Comparison of ENCODE assay signal across 29 cellular contexts in genomic region chr6:2047855-2048254, GRCh38.
DNase-seq lines count a peak whose midpoint lies in the region; ATAC-seq, FAIRE-seq and TF ChIP-seq lines count a peak whose summit lies in the region.
"Had no signal": no experiment of that assay in that cellular context is flagged by ENCODE, and none has a peak within 500 bp of the region (broad histone marks: within the 10 kb centered on the region; RNA-seq: fewer than 3 reads in every experiment).

No MANE protein-coding gene starts in this region.

- no peaks in the 10 kb centered on the region for H3K9me1 ChIP-seq in IMR-90 (ENCODE audit: insufficient read depth, low read length)

- no peaks in the 10 kb centered on the region for H3K4me1 ChIP-seq in IMR-90 (ENCODE audit: control insufficient read depth, insufficient read depth, low read length)

- TF ChIP-seq POLR2A in IMR-90 (IDR thresholded peaks at IDR 0.05; ENCODE audit: low read depth, low read length): no peak

- H3K27ac Mint-ChIP-seq in activated naive CD4-positive, alpha-beta T cell treated with anti-CD3 and anti-CD28 coated beads for 36 hours: no peak overlapping the region
- H3K27ac Mint-ChIP-seq: B cell; CD8-positive, alpha-beta memory T cell; T-helper 17 cell had no signal

- H3K4ac ChIP-seq in IMR-90 (ENCODE audit: low read depth, low read length): no peak overlapping the region

- no peak overlapping the region for H2BK5ac ChIP-seq in IMR-90 (ENCODE audit: low read depth, low read length, poor library complexity, severe bottlenecking)

- no peak overlapping the region for H2AFZ ChIP-seq in IMR-90 (replicated peaks; ENCODE audit: low read length, poor library complexity)
- H2AFZ ChIP-seq: GM23248 had no signal

- no peak overlapping the region for H2BK15ac ChIP-seq in IMR-90 (ENCODE audit: low read depth, low read length)

- no peak overlapping the region for H2AK5ac ChIP-seq in IMR-90 (ENCODE audit: low read depth, low read length)

- peaks cover 7% of the 10 kb centered on the region for H3K36me3 Mint-ChIP-seq in activated naive CD4-positive, alpha-beta T cell treated with anti-CD3 and anti-CD28 coated beads for 36 hours (ENCODE audit: low read depth)

- no peak overlapping the region for H2BK120ac ChIP-seq in IMR-90 (ENCODE audit: low read depth, low read length)

- POLR2A ChIA-PET in IMR-90 (lab: Charles Lee; ENCODE audit: unreplicated experiment): no interaction called here

- no peak for FAIRE-seq in bronchial epithelial cell (lab: Jason Lieb, UNC)
- FAIRE-seq: GM12892, HTR-8/SVneo had no signal

- TF ChIP-seq RAD21 in IMR-90 (IDR thresholded peaks at IDR 0.05; ENCODE audit: low read length): no peak

- no peaks in the 10 kb centered on the region; a peak in 1 of 4 replicates for H3K79me1 ChIP-seq in IMR-90 (ENCODE audit: low read depth in 1 of 2, low read length in 2 of 2)

- H4K5ac ChIP-seq in IMR-90 (ENCODE audit: low read depth, low read length): no peak overlapping the region

- peaks cover 3% of the 10 kb centered on the region for H3K4me1 Mint-ChIP-seq in activated naive CD4-positive, alpha-beta T cell treated with anti-CD3 and anti-CD28 coated beads for 36 hours (ENCODE audit: low read depth)
- H3K4me1 Mint-ChIP-seq: B cell; CD8-positive, alpha-beta memory T cell; T-helper 17 cell had no signal

- WGBS in IMR-90 (ENCODE audit: extremely low coverage in 2 of 2, insufficient read length in 1 of 2), 2 experiments: 14% methylated on average over 1 of the region's 2 CpGs; no CpG with 5 or more reads in 1 of the 2 experiments

- CTCF ChIA-PET in IMR-90 (lab: Yijun Ruan, JAX): no interaction called here
- CTCF ChIA-PET in activated naive CD4-positive, alpha-beta T cell treated with anti-CD3 and anti-CD28 coated beads for 36 hours (lab: Charles Lee): interaction anchor here (0.7 kb wide), 1 partner anchor 402 kb away, joined by 4 read pairs; no protein-coding TSS in a partner anchor

- no peak overlapping the region for H3K4me2 ChIP-seq in IMR-90 (ENCODE audit: low read depth, low read length)

- dilution Hi-C loops in IMR-90 (cut with HindIII; ENCODE audit: low sequenced_read_pairs, unreplicated experiment): no loop called here

- TF ChIP-seq CTCF in IMR-90 (conservative IDR thresholded peaks at IDR 0.05; ENCODE audit: low read depth, low read length) (no peak), bronchial epithelial cell (IDR thresholded peaks at IDR 0.05; ENCODE audit: insufficient read depth, low read length, severe bottlenecking) (no peak), fibroblast of the aortic adventitia (IDR thresholded peaks at IDR 0.05; ENCODE audit: insufficient read depth, low read length) (no peak)

- in situ Hi-C loops in IMR-90 (cut with MboI; ENCODE audit: low sequenced_read_pairs): no loop called here

- no peak overlapping the region for H3K23ac ChIP-seq in IMR-90 (ENCODE audit: low read depth, low read length)

- DNase-seq in IMR-90: peak; percentile 47
- DNase-seq in NOMO-1 (lab: John Stamatoyannopoulos, UW; ENCODE audit: unreplicated experiment in 2 of 2): peak; percentile 13 to 80
- DNase-seq in bronchial epithelial cell (ENCODE audit: low read depth): peak; percentile 28
- peak; percentile 25 for DNase-seq in fibroblast of the aortic adventitia (ENCODE audit: low read depth)
- DNase-seq in NAMALWA (ENCODE audit: low spot score): no peak
- no peak for DNase-seq in activated naive CD4-positive, alpha-beta T cell treated with anti-CD3 and anti-CD28 coated beads for 36 hours
- DNase-seq in NCI-H526 (lab: John Stamatoyannopoulos, UW): no peak
- DNase-seq: CD8-positive, alpha-beta memory T cell; DND-41; GM23248; H7; KG1; MG63; NCI-H1105; NCI-H1436 treated with DMSO at 0.1 percent for 48 hours; NCI-H1930; NCI-H2107; NCI-H446; NCI-H524 treated with DMSO at 0.1 percent for 48 hours; NCI-H82; NK-92 treated with Interleukin-12 subunit alpha and Interleukin-12 subunit beta, amount 100 ng/mL, for 24 hours; SJCRH30; T-helper 17 cell had no signal

- H3K14ac ChIP-seq in IMR-90 (replicated peaks; ENCODE audit: low read depth, low read length): no peak overlapping the region

- H3K27ac ChIP-seq in IMR-90 (ENCODE audit: insufficient read depth, low read length): no peak overlapping the region
- H3K27ac ChIP-seq: C4-2B, GM23248, SJCRH30 had no signal

- H3K9me3 ChIP-seq in IMR-90 (ENCODE audit: control insufficient read depth, insufficient read depth, low read length): no peaks in the 10 kb centered on the region
- H3K9me3 ChIP-seq: MG63, SJCRH30 had no signal

- no peak overlapping the region for H4K8ac ChIP-seq in IMR-90 (ENCODE audit: low read depth in 2 of 2, low read length in 2 of 2)

- H2BK20ac ChIP-seq in IMR-90 (ENCODE audit: low read depth, low read length): no peak overlapping the region

- no peak overlapping the region for H3K9ac ChIP-seq in IMR-90 (ENCODE audit: low read depth, low read length)
- H3K9ac ChIP-seq: GM23248 had no signal

- no peaks in the 10 kb centered on the region for H3K27me3 Mint-ChIP-seq in activated naive CD4-positive, alpha-beta T cell treated with anti-CD3 and anti-CD28 coated beads for 36 hours (ENCODE audit: low read depth)
- H3K27me3 Mint-ChIP-seq: B cell, T-helper 17 cell had no signal

- H2AK9ac ChIP-seq in IMR-90 (replicated peaks; ENCODE audit: low read depth, low read length, poor library complexity): no peak overlapping the region

- ATAC-seq in IMR-90 (ENCODE audit: low read depth): peak; percentile 46
- ATAC-seq: Right ventricle myocardium inferior, SK-N-SH treated with all-trans-retinoic acid at 6 μM for 48 hours, T-helper 17 cell had no signal

- H3K27me3 ChIP-seq in IMR-90 (ENCODE audit: control insufficient read depth, insufficient read depth, low read length): no peaks in the 10 kb centered on the region
- H3K27me3 ChIP-seq in bronchial epithelial cell (ENCODE audit: control insufficient read depth, insufficient read depth, low read length): no peaks in the 10 kb centered on the region
- H3K27me3 ChIP-seq: MG63, SJCRH30 had no signal

- H3K4me3 ChIP-seq in IMR-90 (ENCODE audit: insufficient read depth, low read depth, low read length): no peak overlapping the region
- H3K4me3 ChIP-seq in bronchial epithelial cell (ENCODE audit: low read depth, low read length): no peak overlapping the region
- H3K4me3 ChIP-seq in fibroblast of the aortic adventitia (ENCODE audit: low read depth, low read length): no peak overlapping the region
- H3K4me3 ChIP-seq: GM23248, MG63, SJCRH30 had no signal

- H3K56ac ChIP-seq in IMR-90 (ENCODE audit: extremely low read depth, insufficient read depth, low read length): no peak overlapping the region

- BruUV-seq in IMR-90 (replicated peaks; lab: Mats Ljungman, UMichigan): no TSS peak

- intact Hi-C loops in IMR-90 (cut with micrococcal nuclease): no loop called here
- intact Hi-C loops in activated naive CD4-positive, alpha-beta T cell treated with anti-CD3 and anti-CD28 coated beads for 36 hours (cut with micrococcal nuclease): no loop called here

- no peak overlapping the region for H4K91ac ChIP-seq in IMR-90 (ENCODE audit: insufficient read depth, low read depth, low read length)

- H3K18ac ChIP-seq in IMR-90 (ENCODE audit: low read depth, low read length): no peak overlapping the region

- no peaks in the 10 kb centered on the region for H4K20me1 ChIP-seq in IMR-90 (ENCODE audit: insufficient read depth, low read length)

- H3K36me3 ChIP-seq in IMR-90 (ENCODE audit: control insufficient read depth, insufficient read depth, low read length) (no peaks in the 10 kb centered on the region), bronchial epithelial cell (ENCODE audit: control insufficient read depth, insufficient read depth, low read length) (no peaks in the 10 kb centered on the region)
- H3K36me3 ChIP-seq: MG63, SJCRH30 had no signal

- H3K9me3 Mint-ChIP-seq in activated naive CD4-positive, alpha-beta T cell treated with anti-CD3 and anti-CD28 coated beads for 36 hours: peaks cover 2% of the 10 kb centered on the region

- H3K4me3 Mint-ChIP-seq in activated naive CD4-positive, alpha-beta T cell treated with anti-CD3 and anti-CD28 coated beads for 36 hours: no peak overlapping the region
- H3K4me3 Mint-ChIP-seq: B cell; CD8-positive, alpha-beta memory T cell; T-helper 17 cell had no signal

TF ChIP-seq in IMR-90, 13 proteins besides CTCF, POLR2A, EP300 and RAD21:
- TF ChIP-seq MAFK (IDR thresholded peaks at IDR 0.05; ENCODE audit: low read depth, low read length) (no peak), SMC3 (IDR thresholded peaks at IDR 0.05; ENCODE audit: low read depth, low read length) (no peak), CHD1 (IDR thresholded peaks at IDR 0.05; ENCODE audit: low read depth, low read length) (no peak), ELK1 (IDR thresholded peaks at IDR 0.05; ENCODE audit: borderline replicate concordance, low read depth, low read length) (no peak), MXI1 (IDR thresholded peaks at IDR 0.05; ENCODE audit: borderline replicate concordance, low read depth, low read length) (no peak), MAZ (IDR thresholded peaks at IDR 0.05; ENCODE audit: borderline replicate concordance, low read depth, low read length) (no peak), RCOR1 (IDR thresholded peaks at IDR 0.05; ENCODE audit: insufficient replicate concordance, low read length) (no peak), RFX5 (IDR thresholded peaks at IDR 0.05; ENCODE audit: low read depth, low read length) (no peak), CEBPB (IDR thresholded peaks at IDR 0.05; ENCODE audit: low read depth, low read length) (peak; percentile 71), FOS (IDR thresholded peaks at IDR 0.05; ENCODE audit: low read depth, low read length) (no peak), NFE2L2 (IDR thresholded peaks at IDR 0.05; ENCODE audit: low read depth, low read length) (no peak), BHLHE40 (IDR thresholded peaks at IDR 0.05; ENCODE audit: low read depth, low read length) (peak; percentile 81), USF2 (IDR thresholded peaks at IDR 0.05; ENCODE audit: low read depth, low read length) (no peak)

Comparison
In these comparisons a context has a peak if more than half of its experiments do, and no peak if none do; other contexts are left out.
1. DNase-seq: peak in IMR-90 (single experiment), NOMO-1 (2 of 2), bronchial epithelial cell (single experiment) and fibroblast of the aortic adventitia (single experiment); none in NAMALWA (single experiment), activated naive CD4-positive, alpha-beta T cell treated with anti-CD3 and anti-CD28 coated beads for 36 hours (single experiment) and NCI-H526 (0 of 2).